8 cellular contexts compared by ENCODE assay signal in the genomic region with DNA sequence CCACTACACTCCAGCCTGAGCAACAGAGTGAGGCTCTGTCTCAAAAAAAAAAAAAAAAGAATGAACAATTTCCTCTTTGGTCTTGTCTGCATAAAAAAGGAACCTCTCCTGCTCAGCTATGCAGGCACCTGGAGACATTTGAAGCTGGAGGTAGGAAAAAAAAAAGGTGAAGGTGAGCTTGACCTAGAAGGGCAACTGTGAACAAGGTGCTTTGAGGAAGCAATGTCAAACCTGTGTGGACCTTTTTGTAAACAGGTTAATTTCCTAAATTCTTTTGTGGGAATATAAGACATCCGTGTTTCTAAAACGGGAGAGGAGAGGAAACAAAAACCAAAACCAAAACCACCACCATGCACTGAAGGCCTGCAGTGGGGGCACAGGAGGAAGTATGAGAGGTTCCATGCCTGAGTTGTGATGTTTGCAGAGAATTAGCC.
DNase-seq lines count a peak whose midpoint lies in the region; ATAC-seq and TF ChIP-seq lines count a peak whose summit lies in the region.

No MANE protein-coding gene starts in this region.

- no peak overlapping the region for H3K9ac ChIP-seq in skeletal muscle tissue (ENCODE audit: low read depth in 1 of 3, low read length in 3 of 3)

- peaks cover 0 to 7% (median 2%) of the 10 kb centered on the region in 3 donors for H3K36me3 ChIP-seq in skeletal muscle tissue (ENCODE audit: control insufficient read depth in 3 of 3, insufficient read depth in 3 of 3, low read length in 3 of 3)

- TF ChIP-seq CTCF in GM10248 (IDR thresholded peaks at IDR 0.05; ENCODE audit: control extremely low read depth, extremely low read depth, low read depth, missing control alignments): no peak

- H3K4me3 ChIP-seq in skeletal muscle tissue (ENCODE audit: low read length in 3 of 3): no peak overlapping the region

- peak overlapping the region; percentile 44 for H3K27ac ChIP-seq in skeletal muscle tissue (ENCODE audit: low read depth, low read length)

- DNase-seq in NOMO-1 treated with dmso at 0.1 percent for 144 hours (lab: John Stamatoyannopoulos, UW; ENCODE audit: unreplicated experiment) (peak; percentile 59), foreskin melanocyte (no peak), GM10248 (ENCODE audit: extremely low spot score) (no peak)
- peak in 1 of 3 experiments; percentile 13 for DNase-seq in effector memory CD8-positive, alpha-beta T cell

- H3K4me3 Mint-ChIP-seq in effector memory CD8-positive, alpha-beta T cell: peak overlapping the region; percentile 75 to 78

- H3K4me1 ChIP-seq in skeletal muscle tissue (ENCODE audit: control insufficient read depth in 3 of 3, insufficient read depth in 3 of 3, low read length in 3 of 3): peaks cover 52 to 55% (median 52%) of the 10 kb centered on the region in 3 donors

- CTCF ChIA-PET in GM10248 (lab: Yijun Ruan, JAX): interaction anchor here (0.6 to 1.1 kb wide), 2 partner anchors 166 to 309 kb away, joined by 3 read pairs; no protein-coding TSS in a partner anchor

- no peaks in the 10 kb centered on the region for H3K9me3 Mint-ChIP-seq in effector memory CD8-positive, alpha-beta T cell

- peak overlapping the region; percentile 78 to 79 for H3K27ac Mint-ChIP-seq in effector memory CD8-positive, alpha-beta T cell

- POLR2A ChIA-PET in GM10248 (lab: Yijun Ruan, JAX): interaction anchor here (0.7 kb wide), 1 partner anchor 16 kb away, joined by 4 read pairs; no protein-coding TSS in a partner anchor

- no peaks in the 10 kb centered on the region for H3K27me3 Mint-ChIP-seq in effector memory CD8-positive, alpha-beta T cell

- H3K9me3 ChIP-seq in skeletal muscle tissue (ENCODE audit: control insufficient read depth in 3 of 3, low read length in 3 of 3): no peaks in the 10 kb centered on the region

- H3K36me3 Mint-ChIP-seq in effector memory CD8-positive, alpha-beta T cell (ENCODE audit: insufficient read depth): peaks cover 10% of the 10 kb centered on the region

- H3K4me1 Mint-ChIP-seq in effector memory CD8-positive, alpha-beta T cell (ENCODE audit: low read depth in 2 of 2): peaks cover 47 to 64% of the 10 kb centered on the region in 2 donors

- H3K27me3 ChIP-seq in skeletal muscle tissue (ENCODE audit: control insufficient read depth in 3 of 3, insufficient read depth in 3 of 3, low read length in 3 of 3): no peaks in the 10 kb centered on the region

- ATAC-seq in GM21390 (IDR thresholded peaks at IDR 0.05; ENCODE audit: unreplicated experiment) (peak; percentile 44), HG02870 (IDR thresholded peaks at IDR 0.05; ENCODE audit: unreplicated experiment) (no peak), GM18511 (IDR thresholded peaks at IDR 0.05; ENCODE audit: unreplicated experiment) (no peak)
- peak; percentile 51 for ATAC-seq in effector memory CD8-positive, alpha-beta T cell (replicated peaks)

Comparison
In these comparisons a context has a peak if more than half of its experiments do, and no peak if none do; other contexts are left out.
1. ATAC-seq: peak in GM21390 (single experiment) and effector memory CD8-positive, alpha-beta T cell (single experiment); none in HG02870 (single experiment) and GM18511 (single experiment).